In genomic region chr10:78267070-78267469, GRCh38 we compare ENCODE assay signal across 12 cellular contexts.
DNase-seq lines count a peak whose midpoint lies in the region; ATAC-seq, FAIRE-seq and TF ChIP-seq lines count a peak whose summit lies in the region.
"Had no signal": no experiment of that assay in that cellular context is flagged by ENCODE, and none has a peak within 500 bp of the region (broad histone marks: within the 10 kb centered on the region; RNA-seq: fewer than 3 reads in every experiment).

No MANE protein-coding gene starts in this region.

- H3K36me3 ChIP-seq in small intestine (ENCODE audit: control insufficient read depth in 2 of 2, insufficient read depth in 2 of 2, low read length in 2 of 2) = no peaks in the 10 kb centered on the region
- H3K36me3 ChIP-seq in testis (ENCODE audit: low read depth, missing control alignments) = no peaks in the 10 kb centered on the region

- intact Hi-C loops in testis (cut with DNase I; ENCODE audit: low total_unique reads) = no loop called here

- no peak overlapping the region for H3K27ac Mint-ChIP-seq in T-helper 2 cell treated with Interferon-gamma antibody and Interleukin-4, amounts not matched to agents 5 μg/mL and 100 μg/mL, for 36 hours
- H3K27ac Mint-ChIP-seq: activated CD4-positive, alpha-beta T cell treated with anti-CD3 and anti-CD28 coated beads, Interleukin-2, amount 10 ng/mL, durations not matched to agents 24 days and 14 days; memory B cell; stimulated activated naive CD8-positive, alpha-beta T cell treated with anti-CD3 and anti-CD28 coated beads, Interleukin-15, amount 100 ng/mL, for 72 hours had no signal

- H3K4me1 ChIP-seq in small intestine (ENCODE audit: control insufficient read depth in 2 of 2, insufficient read depth in 1 of 2, low read depth in 1 of 2, low read length in 1 of 2) = no peaks in the 10 kb centered on the region
- H3K4me1 ChIP-seq in testis = no peaks in the 10 kb centered on the region

- H3K9me3 ChIP-seq in small intestine (ENCODE audit: control insufficient read depth, low read depth) (no peaks in the 10 kb centered on the region), testis (no peaks in the 10 kb centered on the region)
- H3K9me3 ChIP-seq: Caco-2 had no signal

- H3K27me3 ChIP-seq in small intestine (ENCODE audit: control insufficient read depth in 2 of 2, insufficient read depth in 2 of 2, low read length in 2 of 2) (no peaks in the 10 kb centered on the region), testis (no peaks in the 10 kb centered on the region)

- peak overlapping the region in 1 of 2 donors; percentile 20 for H3K27ac ChIP-seq in small intestine (ENCODE audit: low read depth in 1 of 2, low read length in 1 of 2)
- H3K27ac ChIP-seq in testis = no peak overlapping the region

- H3K4me1 Mint-ChIP-seq in T-helper 2 cell treated with Interferon-gamma antibody and Interleukin-4, amounts not matched to agents 5 μg/mL and 100 μg/mL, for 36 hours (ENCODE audit: low read depth) = no peaks in the 10 kb centered on the region
- H3K4me1 Mint-ChIP-seq: activated CD4-positive, alpha-beta T cell treated with anti-CD3 and anti-CD28 coated beads, Interleukin-2, amount 10 ng/mL, durations not matched to agents 24 days and 14 days; memory B cell; stimulated activated naive CD8-positive, alpha-beta T cell treated with anti-CD3 and anti-CD28 coated beads, Interleukin-15, amount 100 ng/mL, for 72 hours had no signal

- WGBS in small intestine, 3 donors = 38 to 39% (median 39%) methylated on average over 4 of the region's 4 CpGs
- WGBS in testis, 2 donors = 49 to 52% methylated on average over 4 of the region's 4 CpGs

- H3K4me3 ChIP-seq in small intestine (ENCODE audit: low read depth in 1 of 2, low read length in 2 of 2) (no peak overlapping the region), testis (no peak overlapping the region)

- no peaks in the 10 kb centered on the region for H3K9me3 Mint-ChIP-seq in T-helper 2 cell treated with Interferon-gamma antibody and Interleukin-4, amounts not matched to agents 5 μg/mL and 100 μg/mL, for 36 hours
- H3K9me3 Mint-ChIP-seq: activated CD4-positive, alpha-beta T cell treated with anti-CD3 and anti-CD28 coated beads, Interleukin-2, amount 10 ng/mL, durations not matched to agents 24 days and 14 days had no signal

- no peak for ATAC-seq in GM18907 (IDR thresholded peaks at IDR 0.05; ENCODE audit: unreplicated experiment)
- ATAC-seq: stimulated activated naive CD8-positive, alpha-beta T cell treated with anti-CD3 and anti-CD28 coated beads, Interleukin-15, amount 100 ng/mL, for 72 hours had no signal

- H3K4me3 Mint-ChIP-seq in T-helper 2 cell treated with Interferon-gamma antibody and Interleukin-4, amounts not matched to agents 5 μg/mL and 100 μg/mL, for 36 hours = no peak overlapping the region
- H3K4me3 Mint-ChIP-seq: activated CD4-positive, alpha-beta T cell treated with anti-CD3 and anti-CD28 coated beads, Interleukin-2, amount 10 ng/mL, durations not matched to agents 24 days and 14 days; memory B cell; stimulated activated naive CD8-positive, alpha-beta T cell treated with anti-CD3 and anti-CD28 coated beads, Interleukin-15, amount 100 ng/mL, for 72 hours had no signal

- no peak for TF ChIP-seq POLR2A in testis (IDR thresholded peaks at IDR 0.05)

- DNase-seq in GM04504 (ENCODE audit: low read depth) (peak; percentile 18), NCI-H526 treated with DMSO at 0.1 percent for 48 hours (lab: John Stamatoyannopoulos, UW) (peak; percentile 42), hepatic stellate cell (ENCODE audit: low spot score) (peak; percentile 48), small intestine (peak; percentile 9), testis (no peak)
- no peak for DNase-seq in T-helper 2 cell treated with Interferon-gamma antibody and Interleukin-4, amounts not matched to agents 5 μg/mL and 100 μg/mL, for 36 hours (ENCODE audit: low spot score)
- DNase-seq: activated CD4-positive, alpha-beta T cell treated with anti-CD3 and anti-CD28 coated beads, Interleukin-2, amount 10 ng/mL, durations not matched to agents 24 days and 14 days; Caco-2; NCI-H1694 treated with DMSO at 0.1 percent for 48 hours; stimulated activated naive CD8-positive, alpha-beta T cell treated with anti-CD3 and anti-CD28 coated beads, Interleukin-15, amount 100 ng/mL, for 72 hours had no signal

- no peak for FAIRE-seq in small intestine (lab: Jason Lieb, UNC)

- H3K27me3 Mint-ChIP-seq in T-helper 2 cell treated with Interferon-gamma antibody and Interleukin-4, amounts not matched to agents 5 μg/mL and 100 μg/mL, for 36 hours (ENCODE audit: low read depth) = peaks cover 2% of the 10 kb centered on the region
- H3K27me3 Mint-ChIP-seq: activated CD4-positive, alpha-beta T cell treated with anti-CD3 and anti-CD28 coated beads, Interleukin-2, amount 10 ng/mL, durations not matched to agents 24 days and 14 days; stimulated activated naive CD8-positive, alpha-beta T cell treated with anti-CD3 and anti-CD28 coated beads, Interleukin-15, amount 100 ng/mL, for 72 hours had no signal

- no peak for TF ChIP-seq CTCF in testis (IDR thresholded peaks at IDR 0.05)

- no peaks in the 10 kb centered on the region for H3K36me3 Mint-ChIP-seq in T-helper 2 cell treated with Interferon-gamma antibody and Interleukin-4, amounts not matched to agents 5 μg/mL and 100 μg/mL, for 36 hours (ENCODE audit: low read depth)
- H3K36me3 Mint-ChIP-seq: memory B cell had no signal

Comparison
In these comparisons a context has a peak if more than half of its experiments do, and no peak if none do; other contexts are left out.
1. DNase-seq: peak in GM04504 (single experiment), NCI-H526 treated with DMSO at 0.1 percent for 48 hours (single experiment), hepatic stellate cell (single experiment) and small intestine (single experiment); none in T-helper 2 cell treated with Interferon-gamma antibody and Interleukin-4, amounts not matched to agents 5 μg/mL and 100 μg/mL, for 36 hours (single experiment) and testis (single experiment).